In the genomic region with DNA sequence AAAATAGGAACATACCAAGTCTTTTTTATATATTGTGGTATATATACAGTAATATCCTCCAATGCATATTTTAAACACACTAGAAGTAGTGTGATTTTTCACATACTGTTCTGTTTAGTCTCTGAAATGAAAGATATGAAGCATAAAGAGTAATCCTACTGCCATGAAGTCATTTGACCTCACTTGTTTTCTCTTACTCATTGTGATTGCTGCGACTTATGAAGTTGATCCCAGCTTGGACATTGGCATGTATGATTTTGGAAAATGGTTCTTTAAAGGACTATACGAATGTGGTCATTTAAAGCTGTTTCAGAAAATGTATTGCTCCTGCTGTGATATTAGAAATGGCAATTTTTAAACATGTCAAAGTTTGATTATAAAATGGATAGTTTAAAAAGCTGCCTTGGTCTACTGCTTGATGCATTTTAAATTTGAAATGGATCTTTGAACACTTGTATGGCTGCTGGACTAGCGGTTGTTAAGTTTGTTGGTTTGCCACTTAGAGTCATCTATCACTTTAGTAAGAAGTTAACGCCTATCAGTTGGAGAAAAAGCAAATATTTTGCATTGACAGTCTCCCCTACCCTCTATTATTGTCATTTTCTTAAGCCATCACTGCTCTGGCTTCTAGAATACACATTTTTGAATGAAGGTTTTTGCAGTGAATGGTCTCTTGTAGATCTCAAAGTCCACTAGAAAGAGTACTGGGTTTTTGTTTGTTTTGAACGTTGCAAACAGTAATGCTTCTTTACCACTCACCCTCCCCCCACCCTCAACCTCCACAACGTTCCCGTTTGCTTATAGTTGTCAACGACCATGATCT, we compare ENCODE assay signal across 8 cellular contexts. TPM values are rescaled to one million over a fixed set of nuclear protein-coding genes. Genes with fewer than 3 reads are reported as not detected.
DNase-seq lines count a peak whose midpoint lies in the region; ATAC-seq and TF ChIP-seq lines count a peak whose summit lies in the region.

No MANE protein-coding gene starts in this region.

- TF ChIP-seq CTCF in GM06990 (IDR thresholded peaks at IDR 0.05; ENCODE audit: insufficient read depth, low read length, poor library complexity, severe bottlenecking) (no peak), PC-9 (conservative IDR thresholded peaks at IDR 0.05) (no peak), prostate gland (IDR thresholded peaks at IDR 0.05) (no peak)

- no peaks in the 10 kb centered on the region for H3K9me2 ChIP-seq in PC-9 (ENCODE audit: insufficient read depth)

- no peaks in the 10 kb centered on the region for H3F3A ChIP-seq in PC-9 (ENCODE audit: insufficient read depth, low read depth)

- 34 to 35% methylated on average over 8 of the region's 8 CpGs for WGBS in esophagus, 2 donors
- WGBS in prostate gland, result 40% methylated on average over 8 of the region's 8 CpGs

- 0 out of 2 replicates have a peak, but pooled peaks cover 3% of the 10 kb centered on the region for H4K20me1 ChIP-seq in PC-9 (ENCODE audit: insufficient read depth)

- peak overlapping the region; percentile 59 for H3K4me3 ChIP-seq in GM06990 (replicated peaks; ENCODE audit: low read depth, low read length)
- H3K4me3 ChIP-seq in PC-9, result peak overlapping the region; percentile 59
- peak overlapping the region; percentile 30 to 72 for H3K4me3 ChIP-seq in esophagus (ENCODE audit: low read depth in 1 of 2, low read length in 2 of 2)
- H3K4me3 ChIP-seq in prostate gland, result peak overlapping the region; percentile 89 to 93

- H3K9me3 ChIP-seq in PC-9 (ENCODE audit: insufficient read depth, low read depth), result no peaks in the 10 kb centered on the region
- no peaks in the 10 kb centered on the region for H3K9me3 ChIP-seq in esophagus (ENCODE audit: control insufficient read depth in 2 of 2, insufficient read depth in 1 of 2, low read depth in 1 of 2, low read length in 1 of 2)
- H3K9me3 ChIP-seq in prostate gland, result no peaks in the 10 kb centered on the region

- H3K4me1 ChIP-seq in PC-9 (replicated peaks; ENCODE audit: insufficient read depth) (peaks cover 13% of the 10 kb centered on the region), esophagus (ENCODE audit: control insufficient read depth in 2 of 2, insufficient read depth in 2 of 2, low read length in 1 of 2) (peaks cover 0 to 4% of the 10 kb centered on the region in 2 donors), prostate gland (replicated peaks) (no peaks in the 10 kb centered on the region)

- intact Hi-C loops in PC-9 (cut with micrococcal nuclease; ENCODE audit: unreplicated experiment) (loop anchor here (2.0 kb wide), 1 partner anchor 55 kb away; no protein-coding TSS in a partner anchor), prostate gland (cut with DNase I) (loop anchor here (2.0 kb wide), 1 partner anchor 57 kb away; no protein-coding TSS in a partner anchor), sciatic nerve (cut with DNase I) (no loop called here), posterior vena cava (cut with DNase I) (loop anchor here in 1 of 2 donors (5.0 kb wide), 1 partner anchor 57 kb away; no protein-coding TSS in a partner anchor)

- H3K79me2 ChIP-seq in PC-9 (ENCODE audit: low read depth), result peaks cover 11% of the 10 kb centered on the region

- no peak for DNase-seq in GM06990 (ENCODE audit: extremely low read depth, insufficient read length)
- no peak for DNase-seq in PC-9
- no peak for DNase-seq in prostate gland (ENCODE audit: low spot score)
- DNase-seq in sciatic nerve (ENCODE audit: low spot score), result no peak
- DNase-seq in A172 (ENCODE audit: low spot score), result no peak
- DNase-seq in posterior vena cava (ENCODE audit: low spot score), result no peak

- H3K36me3 ChIP-seq in GM06990 (ENCODE audit: control insufficient read depth, insufficient read depth, low read length) (peaks cover 1% of the 10 kb centered on the region; the same call in 1 of the 2 replicates), PC-9 (ENCODE audit: low read depth) (no peaks in the 10 kb centered on the region; the same call in 1 of the 2 replicates), esophagus (ENCODE audit: control insufficient read depth in 2 of 2, insufficient read depth in 2 of 2, low read length in 1 of 2) (no peaks in the 10 kb centered on the region), prostate gland (no peaks in the 10 kb centered on the region)

- peak overlapping the region; percentile 98 for H3K4me2 ChIP-seq in PC-9

- POLR2A ChIA-PET in PC-9 (lab: Charles Lee; ENCODE audit: unreplicated experiment), result interaction anchor here (0.7 kb wide), 2 partner anchors 290 to 1242 kb away, joined by 7 to 12 read pairs; no protein-coding TSS in a partner anchor

- no peak for TF ChIP-seq POLR2A in prostate gland (IDR thresholded peaks at IDR 0.05)

- no TSS peak for BruUV-seq in PC-9 (replicated peaks; lab: Mats Ljungman, UMichigan)

- no peak overlapping the region for H2AFZ ChIP-seq in PC-9

- ATAC-seq in HG03469 (IDR thresholded peaks at IDR 0.05; ENCODE audit: unreplicated experiment) (no peak), sciatic nerve (no peak)

- H3K27me3 ChIP-seq in GM06990 (replicated peaks; ENCODE audit: control insufficient read depth, insufficient read depth, low read length) (no peaks in the 10 kb centered on the region), PC-9 (ENCODE audit: insufficient read depth, low read depth) (no peaks in the 10 kb centered on the region), esophagus (ENCODE audit: control insufficient read depth in 1 of 2, insufficient read depth in 2 of 2, low read length in 2 of 2) (no peaks in the 10 kb centered on the region), prostate gland (replicated peaks; ENCODE audit: insufficient read depth) (no peaks in the 10 kb centered on the region)

- CTCF ChIA-PET in PC-9 (lab: Charles Lee), result no interaction called here

- H3K27ac ChIP-seq in PC-9, result no peak overlapping the region
- H3K27ac ChIP-seq in esophagus (ENCODE audit: low read depth in 2 of 2, low read length in 1 of 2), result peak overlapping the region in 1 of 2 donors; percentile 21
- no peak overlapping the region for H3K27ac ChIP-seq in prostate gland

RNA-seq across cellular contexts. Expression of a gene that starts 0.9 kb away (rescaled TPM):
- total RNA-seq in PC-9 (2021) (20.4 and 27.7 TPM in 2 replicates), prostate gland (10 to 100 TPM; 35.7 to 41.3 TPM), sciatic nerve (54.2 TPM), posterior vena cava (100 to 1,000 TPM in 1 of 2 donors, 10 to 100 TPM in 1; 60.6 to 100 TPM)
- 10 to 100 TPM; 12.3 to 13.7 TPM for polyA plus RNA-seq in esophagus
- 33.6 and 46.7 TPM in 2 replicates for total RNA-seq in A172 (2014; rRNA removed; shearing (Covaris generic))
